Comparison of ENCODE assay signal across 11 cellular contexts in the genomic region with DNA sequence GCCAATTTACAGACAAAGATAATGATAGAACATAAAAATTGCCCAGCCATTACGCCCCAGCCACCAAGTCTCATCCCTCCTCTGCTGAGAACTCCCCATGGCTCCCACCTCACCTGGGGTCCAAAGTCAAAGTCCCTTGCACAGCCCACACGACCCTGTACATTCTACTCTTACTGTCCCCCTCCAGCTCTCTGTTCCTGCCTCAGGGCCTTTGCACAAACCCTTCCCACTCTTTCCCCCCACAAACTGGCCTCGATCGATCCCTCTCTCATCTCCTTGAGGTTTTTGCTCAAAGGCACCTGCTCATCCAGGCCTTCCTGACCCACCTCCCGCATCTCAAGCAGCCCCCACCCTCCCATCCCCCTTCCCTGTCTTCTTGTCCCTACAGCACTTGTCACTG. TPM values are rescaled to one million over a fixed set of nuclear protein-coding genes. Genes with fewer than 3 reads are reported as not detected.
DNase-seq lines count a peak whose midpoint lies in the region; ATAC-seq and TF ChIP-seq lines count a peak whose summit lies in the region.
"Had no signal": no experiment of that assay in that cellular context is flagged by ENCODE, and none has a peak within 500 bp of the region (broad histone marks: within the 10 kb centered on the region; RNA-seq: fewer than 3 reads in every experiment).

No MANE protein-coding gene starts in this region.

- no peak for DNase-seq in activated naive CD4-positive, alpha-beta T cell treated with anti-CD3 and anti-CD28 coated beads, Interleukin-2, amount 10 ng/mL, durations not matched to agents 7 days and 5 days
- DNase-seq in activated naive CD4-positive, alpha-beta T cell (lab: John Stamatoyannopoulos, UW): no peak
- no peak for DNase-seq in activated naive CD8-positive, alpha-beta T cell treated with anti-CD3 and anti-CD28 coated beads, Interleukin-2, amount 10 ng/mL, durations not matched to agents 7 days and 5 days
- DNase-seq in mesenchymal stem cell (no peak), transverse colon (no peak), 8988T (no peak), erythroblast (lab: John Stamatoyannopoulos, UW) (no peak)
- DNase-seq: KBM-7, NCI-H446 treated with DMSO at 0.1 percent for 48 hours had no signal

- TF ChIP-seq POLR2A in transverse colon (IDR thresholded peaks at IDR 0.05) (no peak), erythroblast (IDR thresholded peaks at IDR 0.05; ENCODE audit: low read length) (no peak)

- no peak overlapping the region for H2BK5ac ChIP-seq in mesenchymal stem cell (ENCODE audit: low read depth, low read length, poor library complexity, severe bottlenecking)

- peaks cover 3% of the 10 kb centered on the region for H3K4me1 Mint-ChIP-seq in activated naive CD4-positive, alpha-beta T cell treated with anti-CD3 and anti-CD28 coated beads, Interleukin-2, amount 10 ng/mL, durations not matched to agents 7 days and 5 days
- H3K4me1 Mint-ChIP-seq in activated naive CD8-positive, alpha-beta T cell treated with anti-CD3 and anti-CD28 coated beads, Interleukin-2, amount 10 ng/mL, durations not matched to agents 7 days and 5 days: peaks cover 1% of the 10 kb centered on the region

- no peak overlapping the region for H3K27ac ChIP-seq in mesenchymal stem cell (ENCODE audit: low read length, poor library complexity, severe bottlenecking)
- H3K27ac ChIP-seq in transverse colon: peak overlapping the region in 3 of 4 donors; percentile 77 to 87 (median 85)

- H2BK12ac ChIP-seq in mesenchymal stem cell (ENCODE audit: low read length in 2 of 2): no peak overlapping the region

- H3K27me3 ChIP-seq in mesenchymal stem cell (ENCODE audit: control insufficient read depth in 1 of 2, insufficient read depth in 1 of 2, low read length in 2 of 2): peaks cover 0 to 3% of the 10 kb centered on the region in 2 experiments
- H3K27me3 ChIP-seq in transverse colon: no peaks in the 10 kb centered on the region

- 72% methylated on average over 5 of the region's 5 CpGs for WGBS in mesenchymal stem cell
- 70 to 81% methylated on average over 2 to 5 of the region's 5 CpGs for WGBS in transverse colon (ENCODE audit: low coverage in 1 of 2), 2 donors

- no peaks in the 10 kb centered on the region for H3K9me3 ChIP-seq in mesenchymal stem cell (ENCODE audit: control insufficient read depth, low read length)
- H3K9me3 ChIP-seq in transverse colon: no peaks in the 10 kb centered on the region

- CTCF ChIA-PET in activated naive CD4-positive, alpha-beta T cell treated with anti-CD3 and anti-CD28 coated beads, Interleukin-2, amount 10 ng/mL, durations not matched to agents 7 days and 5 days (lab: Charles Lee): no interaction called here

- ATAC-seq in activated naive CD8-positive, alpha-beta T cell treated with anti-CD3 and anti-CD28 coated beads, Interleukin-2, amount 10 ng/mL, durations not matched to agents 7 days and 5 days (ENCODE audit: low read depth): no peak
- no peak for ATAC-seq in GM21381 (IDR thresholded peaks at IDR 0.05; ENCODE audit: unreplicated experiment)

- H3K36me3 Mint-ChIP-seq in activated naive CD4-positive, alpha-beta T cell treated with anti-CD3 and anti-CD28 coated beads, Interleukin-2, amount 10 ng/mL, durations not matched to agents 7 days and 5 days: no peaks in the 10 kb centered on the region
- H3K36me3 Mint-ChIP-seq in activated naive CD8-positive, alpha-beta T cell treated with anti-CD3 and anti-CD28 coated beads, Interleukin-2, amount 10 ng/mL, durations not matched to agents 7 days and 5 days: no peaks in the 10 kb centered on the region

- no peak overlapping the region for H2BK15ac ChIP-seq in mesenchymal stem cell (ENCODE audit: low read depth, poor library complexity, severe bottlenecking)

- H3K18ac ChIP-seq in mesenchymal stem cell (ENCODE audit: low read depth in 1 of 2, low read length in 2 of 2): peak overlapping the region in 1 of 2 experiments; percentile 43

- H3K36me3 ChIP-seq in mesenchymal stem cell (ENCODE audit: control insufficient read depth in 1 of 2, insufficient read depth in 2 of 2, low read depth in 1 of 2, low read length in 2 of 2): no peaks in the 10 kb centered on the region
- no peaks in the 10 kb centered on the region for H3K36me3 ChIP-seq in transverse colon

- H3K4me3 ChIP-seq in mesenchymal stem cell (ENCODE audit: insufficient read depth in 1 of 2, low read depth in 1 of 2, low read length in 2 of 2) (no peak overlapping the region), transverse colon (no peak overlapping the region)

- no peak overlapping the region for H3K4me2 ChIP-seq in mesenchymal stem cell (ENCODE audit: low read length, poor library complexity, severe bottlenecking)

- H3K4me1 ChIP-seq in mesenchymal stem cell (ENCODE audit: control insufficient read depth, insufficient read depth, low read depth, low read length): peaks cover 21% of the 10 kb centered on the region
- H3K4me1 ChIP-seq in transverse colon: peaks cover 7 to 32% (median 25%) of the 10 kb centered on the region in 4 donors

- POLR2A ChIA-PET in activated naive CD8-positive, alpha-beta T cell treated with anti-CD3 and anti-CD28 coated beads, Interleukin-2, amount 10 ng/mL, durations not matched to agents 7 days and 5 days (lab: Charles Lee): no interaction called here

- in situ Hi-C loops in transverse colon (cut with MboI; ENCODE audit: low pct_ligation_motif_present in 1 of 4, low pct_unique_long_range_greater_than_20kb in 1 of 4, low sequenced_read_pairs in 3 of 4): no loop called here

- no peak overlapping the region for H3K4ac ChIP-seq in mesenchymal stem cell (ENCODE audit: low read depth in 1 of 2, low read length in 2 of 2)

- intact Hi-C loops in transverse colon (cut with DNase I; ENCODE audit: low total_unique reads): no loop called here

- H3K79me1 ChIP-seq in mesenchymal stem cell (replicated peaks; ENCODE audit: low read length, poor library complexity, severe bottlenecking): peaks cover 15% of the 10 kb centered on the region

- H2AFZ ChIP-seq in mesenchymal stem cell (ENCODE audit: low read depth, low read length): no peak overlapping the region

- H2BK120ac ChIP-seq in mesenchymal stem cell (ENCODE audit: low read depth, low read length): peak overlapping the region; percentile 37

- H2AK5ac ChIP-seq in mesenchymal stem cell (ENCODE audit: low read length, severe bottlenecking): no peak overlapping the region

- H3K9me3 Mint-ChIP-seq in activated naive CD4-positive, alpha-beta T cell treated with anti-CD3 and anti-CD28 coated beads, Interleukin-2, amount 10 ng/mL, durations not matched to agents 7 days and 5 days: no peaks in the 10 kb centered on the region
- no peaks in the 10 kb centered on the region for H3K9me3 Mint-ChIP-seq in activated naive CD8-positive, alpha-beta T cell treated with anti-CD3 and anti-CD28 coated beads, Interleukin-2, amount 10 ng/mL, durations not matched to agents 7 days and 5 days

- H4K91ac ChIP-seq in mesenchymal stem cell (ENCODE audit: low read length): no peak overlapping the region

- peak overlapping the region; percentile 21 for H3K4me3 Mint-ChIP-seq in activated naive CD4-positive, alpha-beta T cell treated with anti-CD3 and anti-CD28 coated beads, Interleukin-2, amount 10 ng/mL, durations not matched to agents 7 days and 5 days
- H3K4me3 Mint-ChIP-seq in activated naive CD8-positive, alpha-beta T cell treated with anti-CD3 and anti-CD28 coated beads, Interleukin-2, amount 10 ng/mL, durations not matched to agents 7 days and 5 days: peak overlapping the region; percentile 37

- no peak overlapping the region for H3K27ac Mint-ChIP-seq in activated naive CD4-positive, alpha-beta T cell treated with anti-CD3 and anti-CD28 coated beads, Interleukin-2, amount 10 ng/mL, durations not matched to agents 7 days and 5 days
- no peak overlapping the region for H3K27ac Mint-ChIP-seq in activated naive CD8-positive, alpha-beta T cell treated with anti-CD3 and anti-CD28 coated beads, Interleukin-2, amount 10 ng/mL, durations not matched to agents 7 days and 5 days

- peaks cover 76% of the 10 kb centered on the region for H3K27me3 Mint-ChIP-seq in activated naive CD4-positive, alpha-beta T cell treated with anti-CD3 and anti-CD28 coated beads, Interleukin-2, amount 10 ng/mL, durations not matched to agents 7 days and 5 days
- H3K27me3 Mint-ChIP-seq in activated naive CD8-positive, alpha-beta T cell treated with anti-CD3 and anti-CD28 coated beads, Interleukin-2, amount 10 ng/mL, durations not matched to agents 7 days and 5 days: peaks cover 51% of the 10 kb centered on the region

- no peak overlapping the region for H3K14ac ChIP-seq in mesenchymal stem cell (ENCODE audit: low read length in 2 of 2)

- no peak overlapping the region for H3K9ac ChIP-seq in mesenchymal stem cell (ENCODE audit: low read length)

- TF ChIP-seq EP300 in transverse colon (IDR thresholded peaks at IDR 0.05; ENCODE audit: low read depth): no peak

- TF ChIP-seq CTCF in transverse colon (IDR thresholded peaks at IDR 0.05): no peak

- no peak overlapping the region for H3K23ac ChIP-seq in mesenchymal stem cell (ENCODE audit: low read length in 2 of 2)

- no peak overlapping the region for H4K8ac ChIP-seq in mesenchymal stem cell (ENCODE audit: low read length)

RNA-seq across cellular contexts. Expression of gene DOCK6, which starts 1.3 kb away (rescaled TPM):
- total RNA-seq in activated naive CD8-positive, alpha-beta T cell treated with anti-CD3 and anti-CD28 coated beads, Interleukin-2, amount 10 ng/mL, durations not matched to agents 7 days and 5 days: under 1 TPM; 0.43 to 0.72 TPM
- polyA plus RNA-seq in mesenchymal stem cell (2013, experiment 1 of 2): 16.4 TPM
- 16.0 TPM for polyA plus RNA-seq in mesenchymal stem cell (2013, experiment 2 of 2)
- total RNA-seq in transverse colon: 100 to 1,000 TPM in 1 of 4 donors, 10 to 100 TPM in 3; 66.4 to 268 (median 78.4) TPM

RNA-seq across cellular contexts. Expression of gene ANGPTL8, which starts 21.6 kb away (rescaled TPM):
- not detected for total RNA-seq in activated naive CD8-positive, alpha-beta T cell treated with anti-CD3 and anti-CD28 coated beads, Interleukin-2, amount 10 ng/mL, durations not matched to agents 7 days and 5 days
- polyA plus RNA-seq in mesenchymal stem cell (2013, experiment 1 of 2): 0.18 TPM
- polyA plus RNA-seq in mesenchymal stem cell (2013, experiment 2 of 2): not detected
- not detected for total RNA-seq in transverse colon

RNA-seq across cellular contexts. Expression of gene TSPAN16, which starts 35.0 kb away (rescaled TPM):
- total RNA-seq in activated naive CD8-positive, alpha-beta T cell treated with anti-CD3 and anti-CD28 coated beads, Interleukin-2, amount 10 ng/mL, durations not matched to agents 7 days and 5 days: not detected
- not detected for polyA plus RNA-seq in mesenchymal stem cell (2013, experiment 1 of 2)
- not detected for polyA plus RNA-seq in mesenchymal stem cell (2013, experiment 2 of 2)
- not detected for total RNA-seq in transverse colon
- total RNA-seq: omental fat pad had no signal

Comparison
In these comparisons a context has a peak if more than half of its experiments do, and no peak if none do; other contexts are left out.
1. RNA of gene DOCK6, which starts 1.3 kb away (total RNA-seq): 66.4 to 268 TPM in transverse colon; 0.43 to 0.72 TPM in activated naive CD8-positive, alpha-beta T cell treated with anti-CD3 and anti-CD28 coated beads, Interleukin-2, amount 10 ng/mL, durations not matched to agents 7 days and 5 days; every median in the first group is over 10 times any median in the second.